Comparison of ENCODE assay signal across 1 cellular context in the genomic region with DNA sequence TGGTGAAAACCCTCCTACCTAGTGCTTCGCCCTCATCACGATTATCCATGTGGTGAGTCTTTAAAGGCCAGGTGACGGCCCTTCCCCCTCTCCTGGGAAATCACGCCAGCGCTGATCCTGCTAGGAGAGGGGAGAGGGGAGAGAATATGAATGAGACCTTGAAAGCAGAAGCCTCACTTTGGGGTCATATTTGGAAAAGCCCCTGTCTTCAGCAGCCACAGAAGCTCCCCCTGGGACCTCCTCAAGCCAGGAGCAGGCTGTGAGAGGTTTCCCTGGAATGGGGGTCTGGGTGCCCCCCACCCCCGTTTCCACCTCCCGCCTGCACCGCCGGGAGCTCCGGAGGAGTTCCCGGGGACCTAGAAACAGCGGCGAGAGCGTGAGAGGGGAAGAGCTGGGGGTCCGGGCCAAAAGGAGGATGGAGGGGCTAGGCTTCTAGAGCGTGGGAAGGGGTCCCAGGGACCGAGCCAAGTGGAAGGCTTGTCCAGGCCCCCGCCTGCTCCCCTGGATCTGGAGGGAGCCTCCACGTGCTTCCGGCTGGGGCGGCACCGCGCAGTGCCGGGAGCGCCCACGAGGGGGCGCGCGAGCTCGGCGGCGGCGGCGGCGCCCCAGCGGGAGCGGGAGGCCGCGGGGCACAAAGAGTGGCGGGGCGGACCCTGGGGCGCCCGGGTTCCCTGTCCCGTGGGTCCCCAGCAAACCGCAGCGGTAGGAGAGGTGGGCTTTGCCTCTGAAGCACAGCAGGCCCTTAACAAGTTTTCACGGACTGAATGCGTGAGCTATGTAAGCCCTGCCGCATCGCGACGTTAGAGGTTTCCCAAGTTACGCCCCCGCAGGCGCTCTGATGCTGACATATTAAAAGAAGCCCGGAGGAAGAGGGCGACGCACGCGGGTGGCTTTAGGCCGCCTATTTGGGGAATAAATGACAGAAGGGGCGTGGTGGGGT.
TF ChIP-seq lines count a peak whose summit lies in the region.

No MANE protein-coding gene starts in this region.

TF ChIP-seq in HepG2, 621 proteins besides CTCF, POLR2A, EP300 and RAD21 (continued from another document and continues in another):
- TF ChIP-seq, protein P1, sequence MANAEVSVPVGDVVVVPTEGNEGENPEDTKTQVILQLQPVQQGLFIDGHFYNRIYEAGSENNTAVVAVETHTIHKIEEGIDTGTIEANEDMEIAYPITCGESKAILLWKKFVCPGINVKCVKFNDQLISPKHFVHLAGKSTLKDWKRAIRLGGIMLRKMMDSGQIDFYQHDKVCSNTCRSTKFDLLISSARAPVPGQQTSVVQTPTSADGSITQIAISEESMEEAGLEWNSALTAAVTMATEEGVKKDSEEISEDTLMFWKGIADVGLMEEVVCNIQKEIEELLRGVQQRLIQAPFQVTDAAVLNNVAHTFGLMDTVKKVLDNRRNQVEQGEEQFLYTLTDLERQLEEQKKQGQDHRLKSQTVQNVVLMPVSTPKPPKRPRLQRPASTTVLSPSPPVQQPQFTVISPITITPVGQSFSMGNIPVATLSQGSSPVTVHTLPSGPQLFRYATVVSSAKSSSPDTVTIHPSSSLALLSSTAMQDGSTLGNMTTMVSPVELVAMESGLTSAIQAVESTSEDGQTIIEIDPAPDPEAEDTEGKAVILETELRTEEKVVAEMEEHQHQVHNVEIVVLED (CRISPR knock-in tag; IDR thresholded peaks at IDR 0.05; ENCODE audit: borderline replicate concordance), result no peak; the same call in 1 of the 2 replicates
- TF ChIP-seq NR3C1 (CRISPR knock-in tag; IDR thresholded peaks at IDR 0.05) (no peak), ZNF335 (CRISPR knock-in tag; IDR thresholded peaks at IDR 0.05) (no peak), SPEN (CRISPR knock-in tag; IDR thresholded peaks at IDR 0.05; ENCODE audit: low read depth) (no peak), ZNF263 (CRISPR knock-in tag; IDR thresholded peaks at IDR 0.05) (peak; percentile 53; the same call in 1 of the 2 replicates), NBN (conservative IDR thresholded peaks at IDR 0.05) (no peak), ZMYM2 (CRISPR knock-in tag; IDR thresholded peaks at IDR 0.05) (no peak), ZSCAN12 (CRISPR knock-in tag; IDR thresholded peaks at IDR 0.05) (no peak), ZNF629 (CRISPR knock-in tag; conservative IDR thresholded peaks at IDR 0.05) (no peak), FOXO1 (CRISPR knock-in tag; IDR thresholded peaks at IDR 0.05) (no peak), EEA1 (CRISPR knock-in tag; IDR thresholded peaks at IDR 0.05; ENCODE audit: borderline replicate concordance) (no peak), CBX2 (IDR thresholded peaks at IDR 0.05; ENCODE audit: low read depth, low read length) (no peak), CBX2 (CRISPR knock-in tag; IDR thresholded peaks at IDR 0.05; ENCODE audit: low read depth) (no peak), ZNF253 (CRISPR knock-in tag; IDR thresholded peaks at IDR 0.05; ENCODE audit: borderline replicate concordance) (0 out of 2 replicates have a peak, but pooled peaks have one; percentile 40), KLF11 (CRISPR knock-in tag; IDR thresholded peaks at IDR 0.05) (no peak), ZNF775 (CRISPR knock-in tag; IDR thresholded peaks at IDR 0.05; ENCODE audit: borderline replicate concordance) (no peak), BRD4 (CRISPR knock-in tag; IDR thresholded peaks at IDR 0.05) (no peak), PAWR (CRISPR knock-in tag; IDR thresholded peaks at IDR 0.05; ENCODE audit: borderline replicate concordance) (no peak), ZNF446 (CRISPR knock-in tag; IDR thresholded peaks at IDR 0.05) (no peak; the same call in 1 of the 2 replicates), ZNF703 (CRISPR knock-in tag; IDR thresholded peaks at IDR 0.05; ENCODE audit: borderline replicate concordance) (no peak), AKAP8 (CRISPR knock-in tag; IDR thresholded peaks at IDR 0.05) (no peak), ZNF432 (CRISPR knock-in tag; IDR thresholded peaks at IDR 0.05; ENCODE audit: borderline replicate concordance) (no peak), ZSCAN22 (CRISPR knock-in tag; IDR thresholded peaks at IDR 0.05) (no peak), ZNF441 (CRISPR knock-in tag; IDR thresholded peaks at IDR 0.05; ENCODE audit: borderline replicate concordance) (no peak), ZNF558 (CRISPR knock-in tag; IDR thresholded peaks at IDR 0.05; ENCODE audit: borderline replicate concordance) (no peak; the same call in 1 of the 2 replicates), MYC (CRISPR knock-in tag; IDR thresholded peaks at IDR 0.05; ENCODE audit: borderline replicate concordance) (peak; percentile 92), KDM3A (CRISPR knock-in tag; IDR thresholded peaks at IDR 0.05; ENCODE audit: low read depth) (no peak), NPAS2 (CRISPR knock-in tag; IDR thresholded peaks at IDR 0.05; ENCODE audit: borderline replicate concordance) (no peak), ZNF563 (CRISPR knock-in tag; IDR thresholded peaks at IDR 0.05) (peak; percentile 71), PRMT3 (CRISPR knock-in tag; IDR thresholded peaks at IDR 0.05; ENCODE audit: borderline replicate concordance, low read depth) (0 out of 2 replicates have a peak, but pooled peaks have one; percentile 32), U2AF1 (optimal IDR thresholded peaks at IDR 0.05; ENCODE audit: low read depth, low read length) (no peak), ZNF431 (CRISPR knock-in tag; IDR thresholded peaks at IDR 0.05; ENCODE audit: borderline replicate concordance, low read depth) (peak; percentile 46; the same call in 1 of the 2 replicates), BORCS8-MEF2B (CRISPR knock-in tag; IDR thresholded peaks at IDR 0.05) (no peak), SALL1 (CRISPR knock-in tag; IDR thresholded peaks at IDR 0.05) (peak; percentile 50; the same call in 1 of the 2 replicates), SRSF9 (IDR thresholded peaks at IDR 0.05; ENCODE audit: borderline replicate concordance, insufficient read depth, low read depth, low read length, poor library complexity, severe bottlenecking) (no peak), SMARCE1 (IDR thresholded peaks at IDR 0.05; ENCODE audit: borderline replicate concordance) (no peak), ZNF547 (CRISPR knock-in tag; IDR thresholded peaks at IDR 0.05) (peak; percentile 80), MLLT10 (CRISPR knock-in tag; IDR thresholded peaks at IDR 0.05) (no peak), BRCA1 (CRISPR knock-in tag; IDR thresholded peaks at IDR 0.05) (no peak), THAP11 (CRISPR knock-in tag; IDR thresholded peaks at IDR 0.05) (no peak), TOE1 (CRISPR knock-in tag; IDR thresholded peaks at IDR 0.05) (no peak), FIP1L1 (IDR thresholded peaks at IDR 0.05; ENCODE audit: borderline replicate concordance, insufficient read depth, low read depth, low read length) (no peak), ZNF83 (CRISPR knock-in tag; IDR thresholded peaks at IDR 0.05; ENCODE audit: borderline replicate concordance) (no peak), NKX3-1 (CRISPR knock-in tag; IDR thresholded peaks at IDR 0.05) (no peak), HOXA5 (CRISPR knock-in tag; IDR thresholded peaks at IDR 0.05) (no peak), SUZ12 (IDR thresholded peaks at IDR 0.05; ENCODE audit: low read depth, low read length) (no peak), SRSF4 (IDR thresholded peaks at IDR 0.05; ENCODE audit: low read depth, low read length, poor library complexity, severe bottlenecking) (no peak), NR2F1 (CRISPR knock-in tag; IDR thresholded peaks at IDR 0.05) (no peak)
- TF ChIP-seq, protein P2, sequence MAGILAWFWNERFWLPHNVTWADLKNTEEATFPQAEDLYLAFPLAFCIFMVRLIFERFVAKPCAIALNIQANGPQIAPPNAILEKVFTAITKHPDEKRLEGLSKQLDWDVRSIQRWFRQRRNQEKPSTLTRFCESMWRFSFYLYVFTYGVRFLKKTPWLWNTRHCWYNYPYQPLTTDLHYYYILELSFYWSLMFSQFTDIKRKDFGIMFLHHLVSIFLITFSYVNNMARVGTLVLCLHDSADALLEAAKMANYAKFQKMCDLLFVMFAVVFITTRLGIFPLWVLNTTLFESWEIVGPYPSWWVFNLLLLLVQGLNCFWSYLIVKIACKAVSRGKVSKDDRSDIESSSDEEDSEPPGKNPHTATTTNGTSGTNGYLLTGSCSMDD (CRISPR knock-in tag; IDR thresholded peaks at IDR 0.05), result no peak
- TF ChIP-seq, protein P3, sequence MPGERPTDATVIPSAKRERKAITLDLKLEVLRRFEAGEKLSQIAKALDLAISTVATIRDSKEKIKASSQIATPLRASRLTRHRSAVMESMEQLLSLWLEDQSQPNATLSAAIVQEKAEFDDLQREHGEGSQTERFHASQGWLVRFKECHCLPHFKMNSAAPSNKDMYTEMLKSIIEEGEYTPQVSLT (CRISPR knock-in tag; IDR thresholded peaks at IDR 0.05; ENCODE audit: borderline replicate concordance, low read depth), result peak; percentile 43; the same call in 1 of the 2 replicates
- TF ChIP-seq, protein P4, sequence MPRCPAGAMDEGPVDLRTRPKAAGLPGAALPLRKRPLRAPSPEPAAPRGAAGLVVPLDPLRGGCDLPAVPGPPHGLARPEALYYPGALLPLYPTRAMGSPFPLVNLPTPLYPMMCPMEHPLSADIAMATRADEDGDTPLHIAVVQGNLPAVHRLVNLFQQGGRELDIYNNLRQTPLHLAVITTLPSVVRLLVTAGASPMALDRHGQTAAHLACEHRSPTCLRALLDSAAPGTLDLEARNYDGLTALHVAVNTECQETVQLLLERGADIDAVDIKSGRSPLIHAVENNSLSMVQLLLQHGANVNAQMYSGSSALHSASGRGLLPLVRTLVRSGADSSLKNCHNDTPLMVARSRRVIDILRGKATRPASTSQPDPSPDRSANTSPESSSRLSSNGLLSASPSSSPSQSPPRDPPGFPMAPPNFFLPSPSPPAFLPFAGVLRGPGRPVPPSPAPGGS (CRISPR knock-in tag; IDR thresholded peaks at IDR 0.05), result no peak; the same call in 1 of the 2 replicates
- TF ChIP-seq, protein P5, sequence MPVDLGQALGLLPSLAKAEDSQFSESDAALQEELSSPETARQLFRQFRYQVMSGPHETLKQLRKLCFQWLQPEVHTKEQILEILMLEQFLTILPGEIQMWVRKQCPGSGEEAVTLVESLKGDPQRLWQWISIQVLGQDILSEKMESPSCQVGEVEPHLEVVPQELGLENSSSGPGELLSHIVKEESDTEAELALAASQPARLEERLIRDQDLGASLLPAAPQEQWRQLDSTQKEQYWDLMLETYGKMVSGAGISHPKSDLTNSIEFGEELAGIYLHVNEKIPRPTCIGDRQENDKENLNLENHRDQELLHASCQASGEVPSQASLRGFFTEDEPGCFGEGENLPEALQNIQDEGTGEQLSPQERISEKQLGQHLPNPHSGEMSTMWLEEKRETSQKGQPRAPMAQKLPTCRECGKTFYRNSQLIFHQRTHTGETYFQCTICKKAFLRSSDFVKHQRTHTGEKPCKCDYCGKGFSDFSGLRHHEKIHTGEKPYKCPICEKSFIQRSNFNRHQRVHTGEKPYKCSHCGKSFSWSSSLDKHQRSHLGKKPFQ (CRISPR knock-in tag; IDR thresholded peaks at IDR 0.05; ENCODE audit: insufficient replicate concordance), result no peak
- TF ChIP-seq, protein P6, sequence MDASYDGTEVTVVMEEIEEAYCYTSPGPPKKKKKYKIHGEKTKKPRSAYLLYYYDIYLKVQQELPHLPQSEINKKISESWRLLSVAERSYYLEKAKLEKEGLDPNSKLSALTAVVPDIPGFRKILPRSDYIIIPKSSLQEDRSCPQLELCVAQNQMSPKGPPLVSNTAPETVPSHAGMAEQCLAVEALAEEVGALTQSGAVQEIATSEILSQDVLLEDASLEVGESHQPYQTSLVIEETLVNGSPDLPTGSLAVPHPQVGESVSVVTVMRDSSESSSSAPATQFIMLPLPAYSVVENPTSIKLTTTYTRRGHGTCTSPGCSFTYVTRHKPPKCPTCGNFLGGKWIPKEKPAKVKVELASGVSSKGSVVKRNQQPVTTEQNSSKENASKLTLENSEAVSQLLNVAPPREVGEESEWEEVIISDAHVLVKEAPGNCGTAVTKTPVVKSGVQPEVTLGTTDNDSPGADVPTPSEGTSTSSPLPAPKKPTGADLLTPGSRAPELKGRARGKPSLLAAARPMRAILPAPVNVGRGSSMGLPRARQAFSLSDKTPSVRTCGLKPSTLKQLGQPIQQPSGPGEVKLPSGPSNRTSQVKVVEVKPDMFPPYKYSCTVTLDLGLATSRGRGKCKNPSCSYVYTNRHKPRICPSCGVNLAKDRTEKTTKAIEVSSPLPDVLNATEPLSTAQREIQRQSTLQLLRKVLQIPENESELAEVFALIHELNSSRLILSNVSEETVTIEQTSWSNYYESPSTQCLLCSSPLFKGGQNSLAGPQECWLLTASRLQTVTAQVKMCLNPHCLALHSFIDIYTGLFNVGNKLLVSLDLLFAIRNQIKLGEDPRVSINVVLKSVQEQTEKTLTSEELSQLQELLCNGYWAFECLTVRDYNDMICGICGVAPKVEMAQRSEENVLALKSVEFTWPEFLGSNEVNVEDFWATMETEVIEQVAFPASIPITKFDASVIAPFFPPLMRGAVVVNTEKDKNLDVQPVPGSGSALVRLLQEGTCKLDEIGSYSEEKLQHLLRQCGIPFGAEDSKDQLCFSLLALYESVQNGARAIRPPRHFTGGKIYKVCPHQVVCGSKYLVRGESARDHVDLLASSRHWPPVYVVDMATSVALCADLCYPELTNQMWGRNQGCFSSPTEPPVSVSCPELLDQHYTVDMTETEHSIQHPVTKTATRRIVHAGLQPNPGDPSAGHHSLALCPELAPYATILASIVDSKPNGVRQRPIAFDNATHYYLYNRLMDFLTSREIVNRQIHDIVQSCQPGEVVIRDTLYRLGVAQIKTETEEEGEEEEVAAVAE (CRISPR knock-in tag; IDR thresholded peaks at IDR 0.05; ENCODE audit: borderline replicate concordance), result no peak
- TF ChIP-seq, protein P7, sequence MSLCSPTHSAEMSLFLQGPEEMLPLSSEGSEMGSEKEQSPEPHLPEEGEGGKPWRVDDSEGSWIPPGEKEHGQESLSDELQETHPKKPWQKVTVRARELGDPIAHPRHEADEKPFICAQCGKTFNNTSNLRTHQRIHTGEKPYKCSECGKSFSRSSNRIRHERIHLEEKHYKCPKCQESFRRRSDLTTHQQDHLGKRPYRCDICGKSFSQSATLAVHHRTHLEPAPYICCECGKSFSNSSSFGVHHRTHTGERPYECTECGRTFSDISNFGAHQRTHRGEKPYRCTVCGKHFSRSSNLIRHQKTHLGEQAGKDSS (CRISPR knock-in tag; IDR thresholded peaks at IDR 0.05; ENCODE audit: borderline replicate concordance, low read depth), result no peak
- TF ChIP-seq, protein P8, sequence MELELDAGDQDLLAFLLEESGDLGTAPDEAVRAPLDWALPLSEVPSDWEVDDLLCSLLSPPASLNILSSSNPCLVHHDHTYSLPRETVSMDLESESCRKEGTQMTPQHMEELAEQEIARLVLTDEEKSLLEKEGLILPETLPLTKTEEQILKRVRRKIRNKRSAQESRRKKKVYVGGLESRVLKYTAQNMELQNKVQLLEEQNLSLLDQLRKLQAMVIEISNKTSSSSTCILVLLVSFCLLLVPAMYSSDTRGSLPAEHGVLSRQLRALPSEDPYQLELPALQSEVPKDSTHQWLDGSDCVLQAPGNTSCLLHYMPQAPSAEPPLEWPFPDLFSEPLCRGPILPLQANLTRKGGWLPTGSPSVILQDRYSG (CRISPR knock-in tag; IDR thresholded peaks at IDR 0.05), result no peak
- TF ChIP-seq, protein P9, sequence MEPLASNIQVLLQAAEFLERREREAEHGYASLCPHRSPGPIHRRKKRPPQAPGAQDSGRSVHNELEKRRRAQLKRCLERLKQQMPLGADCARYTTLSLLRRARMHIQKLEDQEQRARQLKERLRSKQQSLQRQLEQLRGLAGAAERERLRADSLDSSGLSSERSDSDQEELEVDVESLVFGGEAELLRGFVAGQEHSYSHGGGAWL (CRISPR knock-in tag; IDR thresholded peaks at IDR 0.05), result peak; percentile 36; the same call in 1 of the 2 replicates
